In the genomic region with DNA sequence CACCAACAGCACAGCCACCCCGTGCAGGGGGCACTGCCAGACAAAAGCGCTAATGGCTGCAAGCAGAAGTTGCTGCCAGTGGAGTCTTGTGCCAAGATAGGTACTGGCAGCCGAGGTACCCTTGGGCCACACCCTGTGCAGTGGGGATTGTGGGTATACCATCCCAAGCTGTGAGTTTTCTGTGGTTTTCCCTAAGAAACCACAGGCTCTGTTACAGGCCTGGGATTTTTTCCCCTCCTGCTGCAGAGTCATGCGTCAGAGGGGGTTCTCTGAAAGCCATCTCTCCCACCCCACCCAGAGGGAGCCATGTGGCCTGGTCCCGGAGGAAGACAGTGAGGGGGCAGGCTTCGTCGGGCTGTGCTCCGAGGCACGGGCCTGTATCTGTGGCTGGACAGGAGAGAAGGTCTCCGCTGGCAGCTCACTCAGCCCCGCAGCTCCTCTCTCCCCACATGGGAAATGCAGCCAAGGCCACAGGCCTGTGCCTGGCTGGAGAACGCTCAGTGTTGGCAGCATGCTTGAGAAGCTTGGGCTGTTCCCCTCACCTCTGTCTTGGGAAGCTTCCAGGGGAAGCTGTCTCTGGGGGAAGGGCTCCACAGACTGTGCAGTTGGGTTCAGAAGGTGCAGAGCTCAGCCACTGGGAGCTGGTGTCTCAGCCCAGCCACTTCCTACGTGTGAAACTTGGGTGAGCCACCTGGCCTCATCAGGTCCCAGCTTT, we compare ENCODE assay signal across 9 cellular contexts. TPM values are rescaled to one million over a fixed set of nuclear protein-coding genes. Genes with fewer than 3 reads are reported as not detected.
DNase-seq lines count a peak whose midpoint lies in the region; ATAC-seq, FAIRE-seq and TF ChIP-seq lines count a peak whose summit lies in the region.
"Had no signal": no experiment of that assay in that cellular context is flagged by ENCODE, and none has a peak within 500 bp of the region (broad histone marks: within the 10 kb centered on the region; RNA-seq: fewer than 3 reads in every experiment).

No MANE protein-coding gene starts in this region.

- H3K27ac ChIP-seq in CD4-positive, alpha-beta memory T cell (ENCODE audit: low read depth, low read length), result no peak overlapping the region

- intact Hi-C loops in CD4-positive, alpha-beta memory T cell (cut with micrococcal nuclease), result no loop called here

- H3K27me3 ChIP-seq in CD4-positive, alpha-beta memory T cell (ENCODE audit: insufficient read depth, low read length), result no peaks in the 10 kb centered on the region

- H3K9me3 ChIP-seq in CD4-positive, alpha-beta memory T cell (ENCODE audit: control insufficient read depth in 1 of 2, low read length in 2 of 2), result no peaks in the 10 kb centered on the region

- H3K9me3 Mint-ChIP-seq in CD4-positive, alpha-beta memory T cell, result no peaks in the 10 kb centered on the region
- no peaks in the 10 kb centered on the region for H3K9me3 Mint-ChIP-seq in activated naive CD4-positive, alpha-beta T cell treated with anti-CD3 and anti-CD28 coated beads, Interleukin-2, amount 10 ng/mL, durations not matched to agents 7 days and 5 days
- H3K9me3 Mint-ChIP-seq: activated T-cell treated with anti-CD3 and anti-CD28 coated beads, Interleukin-2, amount 50 U/mL, for 4 hours had no signal

- H3K36me3 Mint-ChIP-seq in CD4-positive, alpha-beta memory T cell, result no peaks in the 10 kb centered on the region
- no peaks in the 10 kb centered on the region for H3K36me3 Mint-ChIP-seq in activated naive CD4-positive, alpha-beta T cell treated with anti-CD3 and anti-CD28 coated beads, Interleukin-2, amount 10 ng/mL, durations not matched to agents 7 days and 5 days

- TF ChIP-seq POLR2A in GM12891 (IDR thresholded peaks at IDR 0.05; ENCODE audit: low read depth, low read length), result no peak

- CTCF ChIA-PET in CD4-positive, alpha-beta memory T cell (lab: Charles Lee; ENCODE audit: partially characterized antibody), result interaction anchor here (1.6 kb wide), 1 partner anchor 22 kb away, joined by 5 read pairs; no protein-coding TSS in a partner anchor
- CTCF ChIA-PET in activated naive CD4-positive, alpha-beta T cell treated with anti-CD3 and anti-CD28 coated beads, Interleukin-2, amount 10 ng/mL, durations not matched to agents 7 days and 5 days (lab: Charles Lee), result interaction anchor here (0.6 to 1.5 kb wide), 2 partner anchors 19 to 1049 kb away, joined by 3 to 4 read pairs; no protein-coding TSS in a partner anchor

- POLR2A ChIA-PET in CD4-positive, alpha-beta memory T cell (lab: Charles Lee; ENCODE audit: partially characterized antibody), result no interaction called here

- no peaks in the 10 kb centered on the region for H3K36me3 ChIP-seq in CD4-positive, alpha-beta memory T cell (ENCODE audit: insufficient read depth, low read length)

- peak; percentile 13 for FAIRE-seq in GM12891 (lab: Jason Lieb, UNC)

- H3K4me1 ChIP-seq in CD4-positive, alpha-beta memory T cell (ENCODE audit: insufficient read depth, low read length), result no peaks in the 10 kb centered on the region

- H3K27me3 Mint-ChIP-seq in CD4-positive, alpha-beta memory T cell, result peaks cover 1 to 2% of the 10 kb centered on the region in 2 donors
- peaks cover 54% of the 10 kb centered on the region for H3K27me3 Mint-ChIP-seq in activated naive CD4-positive, alpha-beta T cell treated with anti-CD3 and anti-CD28 coated beads, Interleukin-2, amount 10 ng/mL, durations not matched to agents 7 days and 5 days

- no peak overlapping the region for H3K4me3 ChIP-seq in CD4-positive, alpha-beta memory T cell (ENCODE audit: low read length in 2 of 2)

- H3K27ac Mint-ChIP-seq in CD4-positive, alpha-beta memory T cell, result no peak overlapping the region
- H3K27ac Mint-ChIP-seq in activated naive CD4-positive, alpha-beta T cell treated with anti-CD3 and anti-CD28 coated beads, Interleukin-2, amount 10 ng/mL, durations not matched to agents 7 days and 5 days, result no peak overlapping the region

- ATAC-seq in GM18517 (IDR thresholded peaks at IDR 0.05; ENCODE audit: unreplicated experiment), result no peak
- ATAC-seq: activated T-cell treated with anti-CD3 and anti-CD28 coated beads, Interleukin-2, amount 50 U/mL, for 4 hours had no signal

- DNase-seq in GM12891 (ENCODE audit: insufficient read length, low spot score), result no peak
- DNase-seq in SK-N-DZ (ENCODE audit: low spot score), result peak; percentile 36
- peak; percentile 94 for DNase-seq in glomerular visceral epithelial cell (ENCODE audit: extremely low spot score)
- DNase-seq in renal cortical epithelial cell (ENCODE audit: low read depth), result peak; percentile 89
- DNase-seq in CD4-positive, alpha-beta memory T cell, result no peak
- no peak for DNase-seq in SIG-M5 (lab: John Stamatoyannopoulos, UW)
- DNase-seq in activated naive CD4-positive, alpha-beta T cell treated with anti-CD3 and anti-CD28 coated beads, Interleukin-2, amount 10 ng/mL, durations not matched to agents 7 days and 5 days, result no peak
- DNase-seq: activated T-cell treated with anti-CD3 and anti-CD28 coated beads, Interleukin-2, amount 50 U/mL, for 4 hours had no signal

- H3K4me1 Mint-ChIP-seq in CD4-positive, alpha-beta memory T cell, result no peaks in the 10 kb centered on the region
- peaks cover 6% of the 10 kb centered on the region for H3K4me1 Mint-ChIP-seq in activated naive CD4-positive, alpha-beta T cell treated with anti-CD3 and anti-CD28 coated beads, Interleukin-2, amount 10 ng/mL, durations not matched to agents 7 days and 5 days

- H3K4me3 Mint-ChIP-seq in CD4-positive, alpha-beta memory T cell, result no peak overlapping the region
- H3K4me3 Mint-ChIP-seq in activated naive CD4-positive, alpha-beta T cell treated with anti-CD3 and anti-CD28 coated beads, Interleukin-2, amount 10 ng/mL, durations not matched to agents 7 days and 5 days, result no peak overlapping the region
- H3K4me3 Mint-ChIP-seq: activated T-cell treated with anti-CD3 and anti-CD28 coated beads, Interleukin-2, amount 50 U/mL, for 4 hours had no signal

TF ChIP-seq in GM12891, 5 proteins besides CTCF, POLR2A, EP300 and RAD21:
- TF ChIP-seq POU2F2 (IDR thresholded peaks at IDR 0.05; ENCODE audit: low read depth, low read length), result no peak
- no peak for TF ChIP-seq PAX5 (IDR thresholded peaks at IDR 0.05; ENCODE audit: insufficient read depth, low read length, severe bottlenecking)
- TF ChIP-seq TAF1 (IDR thresholded peaks at IDR 0.05; ENCODE audit: low read depth, low read length), result no peak
- TF ChIP-seq SPI1 (IDR thresholded peaks at IDR 0.05; ENCODE audit: low read depth, low read length), result no peak
- TF ChIP-seq POLR2AphosphoS5 (IDR thresholded peaks at IDR 0.05; ENCODE audit: low read depth, low read length), result no peak

RNA-seq across cellular contexts. Expression of a gene that starts 42.5 kb away (rescaled TPM):
- 16.6 TPM for polyA plus RNA-seq in GM12891 (2012; ENCODE audit: low read depth, missing spikeins)
- 74.5 and 81.0 TPM in 2 replicates for polyA plus RNA-seq in SK-N-DZ (2014; cell fraction: cytosol; rRNA removed)
- 34.4 and 40.4 TPM in 2 replicates for polyA plus RNA-seq in SK-N-DZ (2014; cell fraction: nucleus; rRNA removed)
- 0.85 and 15.1 TPM in 2 replicates for total RNA-seq in renal cortical epithelial cell
- total RNA-seq in CD4-positive, alpha-beta memory T cell, result not detected
- not detected for polyA plus RNA-seq in CD4-positive, alpha-beta memory T cell

RNA-seq across cellular contexts. Expression of a gene that starts 54.0 kb away (rescaled TPM):
- polyA plus RNA-seq in GM12891 (2012; ENCODE audit: low read depth, missing spikeins), result 6.1 TPM
- 2.3 and 2.4 TPM in 2 replicates for polyA plus RNA-seq in SK-N-DZ (2014; cell fraction: cytosol; rRNA removed)
- 1.5 and 1.6 TPM in 2 replicates for polyA plus RNA-seq in SK-N-DZ (2014; cell fraction: nucleus; rRNA removed)
- 29.7 and 74.4 TPM in 2 replicates for total RNA-seq in renal cortical epithelial cell
- total RNA-seq in CD4-positive, alpha-beta memory T cell, result 10 to 100 TPM; 10.1 to 10.6 TPM
- polyA plus RNA-seq in CD4-positive, alpha-beta memory T cell, result 1 to 10 TPM; 2.5 to 2.6 TPM

Comparison
In these comparisons a context has a peak if more than half of its experiments do, and no peak if none do; other contexts are left out.
1. DNase-seq: peak in SK-N-DZ (single experiment), glomerular visceral epithelial cell (single experiment) and renal cortical epithelial cell (single experiment); none in GM12891 (single experiment), CD4-positive, alpha-beta memory T cell (0 of 5), SIG-M5 (single experiment) and activated naive CD4-positive, alpha-beta T cell treated with anti-CD3 and anti-CD28 coated beads, Interleukin-2, amount 10 ng/mL, durations not matched to agents 7 days and 5 days (single experiment).